In genomic region chr1:206001476-206001888, GRCh38 we compare ENCODE assay signal across 8 cellular contexts. TPM values are rescaled to one million over a fixed set of nuclear protein-coding genes. Genes with fewer than 3 reads are reported as not detected.
DNase-seq lines count a peak whose midpoint lies in the region; ATAC-seq lines count a peak whose summit lies in the region.

No MANE protein-coding gene starts in this region.

- peaks cover 13% of the 10 kb centered on the region for H3K27me3 Mint-ChIP-seq in activated T-cell treated with anti-CD3 and anti-CD28 coated beads, Interleukin-2, amount 50 U/mL, for 4 hours (ENCODE audit: low read depth)

- no peaks in the 10 kb centered on the region for H3K9me3 Mint-ChIP-seq in activated T-cell treated with anti-CD3 and anti-CD28 coated beads, Interleukin-2, amount 50 U/mL, for 4 hours

- peak; percentile 87 to 88 for ATAC-seq in activated T-cell treated with anti-CD3 and anti-CD28 coated beads, Interleukin-2, amount 50 U/mL, for 4 hours
- ATAC-seq in Right ventricle myocardium superior (ENCODE audit: poor library complexity): peak; percentile 48
- no peak for ATAC-seq in GM21367 (IDR thresholded peaks at IDR 0.05; ENCODE audit: unreplicated experiment)
- ATAC-seq in GM21529 (IDR thresholded peaks at IDR 0.05; ENCODE audit: unreplicated experiment): no peak

- peak; percentile 68 for DNase-seq in activated CD8-positive, alpha-beta memory T cell treated with anti-CD3 and anti-CD28 coated beads for 24 hours
- DNase-seq in activated CD8-positive, alpha-beta memory T cell treated with anti-CD3 and anti-CD28 coated beads, Interleukin-2, amount 50 U/mL, for 4 hours: no peak
- DNase-seq in activated T-cell treated with anti-CD3 and anti-CD28 coated beads, Interleukin-2, amount 50 U/mL, for 4 hours: no peak
- DNase-seq in Right ventricle myocardium superior: no peak
- peak; percentile 32 for DNase-seq in smooth muscle cell of the brain vasculature (ENCODE audit: low read depth, low spot score)
- DNase-seq in NCI-H146 treated with DMSO at 0.1 percent for 48 hours (lab: John Stamatoyannopoulos, UW; ENCODE audit: unreplicated experiment): no peak

- intact Hi-C loops in Right ventricle myocardium superior (cut with DNase I): no loop called here

- H3K36me3 Mint-ChIP-seq in activated T-cell treated with anti-CD3 and anti-CD28 coated beads, Interleukin-2, amount 50 U/mL, for 4 hours (ENCODE audit: insufficient read depth): no peaks in the 10 kb centered on the region

- H3K4me3 Mint-ChIP-seq in activated T-cell treated with anti-CD3 and anti-CD28 coated beads, Interleukin-2, amount 50 U/mL, for 4 hours: no peak overlapping the region

- peaks cover 21% of the 10 kb centered on the region for H3K4me1 Mint-ChIP-seq in activated T-cell treated with anti-CD3 and anti-CD28 coated beads, Interleukin-2, amount 50 U/mL, for 4 hours (ENCODE audit: low read depth)

RNA-seq across cellular contexts. Expression of gene RAB7B, which starts 1.7 kb away (rescaled TPM):
- under 1 TPM in 2 of 3 donors, not detected in 1; 0.05 to 0.24 TPM for total RNA-seq in activated T-cell treated with anti-CD3 and anti-CD28 coated beads, Interleukin-2, amount 50 U/mL, for 4 hours
- total RNA-seq in Right ventricle myocardium superior: 1.2 TPM

RNA-seq across cellular contexts. Expression of gene CTSE, which starts 22.2 kb away (rescaled TPM):
- under 1 TPM in 1 of 3 donors, not detected in 2; 0.32 TPM for total RNA-seq in activated T-cell treated with anti-CD3 and anti-CD28 coated beads, Interleukin-2, amount 50 U/mL, for 4 hours
- total RNA-seq in Right ventricle myocardium superior: not detected

RNA-seq across cellular contexts. Expression of gene RHEX, which starts 51.5 kb away (rescaled TPM):
- not detected for total RNA-seq in activated T-cell treated with anti-CD3 and anti-CD28 coated beads, Interleukin-2, amount 50 U/mL, for 4 hours
- total RNA-seq in Right ventricle myocardium superior: 0.86 TPM

RNA-seq across cellular contexts. Expression of gene SLC26A9, which starts 58.2 kb away (rescaled TPM):
- total RNA-seq in activated T-cell treated with anti-CD3 and anti-CD28 coated beads, Interleukin-2, amount 50 U/mL, for 4 hours: not detected
- 33.0 TPM for total RNA-seq in Right ventricle myocardium superior

Comparison
In these comparisons a context has a peak if more than half of its experiments do, and no peak if none do; other contexts are left out.
1. DNase-seq: peak in activated CD8-positive, alpha-beta memory T cell treated with anti-CD3 and anti-CD28 coated beads for 24 hours (single experiment) and smooth muscle cell of the brain vasculature (single experiment); none in activated CD8-positive, alpha-beta memory T cell treated with anti-CD3 and anti-CD28 coated beads, Interleukin-2, amount 50 U/mL, for 4 hours (single experiment), activated T-cell treated with anti-CD3 and anti-CD28 coated beads, Interleukin-2, amount 50 U/mL, for 4 hours (single experiment), Right ventricle myocardium superior (single experiment) and NCI-H146 treated with DMSO at 0.1 percent for 48 hours (single experiment).
2. ATAC-seq: peak in activated T-cell treated with anti-CD3 and anti-CD28 coated beads, Interleukin-2, amount 50 U/mL, for 4 hours (2 of 2) and Right ventricle myocardium superior (single experiment); none in GM21367 (single experiment) and GM21529 (single experiment).